In genomic region chr2:237882510-237883481, GRCh38 we compare ENCODE assay signal across 25 cellular contexts. TPM values are rescaled to one million over a fixed set of nuclear protein-coding genes. Genes with fewer than 3 reads are reported as not detected.
A peak's percentile ranks its signal among the peaks of the same experiment; 100 is the strongest.
DNase-seq lines count a peak whose midpoint lies in the region; ATAC-seq and TF ChIP-seq lines count a peak whose summit lies in the region.
"Had no signal": no experiment of that assay in that cellular context is flagged by ENCODE, and none has a peak within 500 bp of the region (broad histone marks: within the 10 kb centered on the region; RNA-seq: fewer than 3 reads in every experiment).

No MANE protein-coding gene starts in this region.

- TF ChIP-seq POLR2A in heart left ventricle (IDR thresholded peaks at IDR 0.05): no peak
- TF ChIP-seq POLR2A in gastroesophageal sphincter (IDR thresholded peaks at IDR 0.05): no peak
- no peak for TF ChIP-seq POLR2A in vagina (IDR thresholded peaks at IDR 0.05)
- no peak for TF ChIP-seq POLR2A in adrenal gland (IDR thresholded peaks at IDR 0.05)

- peaks cover 0 to 44% (median 14%) of the 10 kb centered on the region in 12 donors for H3K4me1 ChIP-seq in heart left ventricle
- peaks cover 8 to 72% (median 29%) of the 10 kb centered on the region in 3 donors for H3K4me1 ChIP-seq in gastroesophageal sphincter
- peaks cover 31% of the 10 kb centered on the region for H3K4me1 ChIP-seq in psoas muscle
- H3K4me1 ChIP-seq in vagina: peaks cover 48% of the 10 kb centered on the region
- peaks cover 0 to 17% of the 10 kb centered on the region in 2 donors for H3K4me1 ChIP-seq in adrenal gland (replicated peaks in 1 of 2)
- H3K4me1 ChIP-seq: thyroid gland had no signal

- intact Hi-C loops in heart left ventricle (cut with DNase I) (no loop called here), Right ventricle myocardium inferior (cut with DNase I) (no loop called here), psoas muscle (cut with DNase I) (no loop called here), vagina (cut with DNase I) (no loop called here), adrenal gland (cut with DNase I) (no loop called here)

- H3K4me3 ChIP-seq in heart left ventricle: no peak overlapping the region
- H3K4me3 ChIP-seq in gastroesophageal sphincter: no peak overlapping the region
- no peak overlapping the region for H3K4me3 ChIP-seq in psoas muscle
- H3K4me3 ChIP-seq in vagina: no peak overlapping the region
- H3K4me3 ChIP-seq in adrenal gland: no peak overlapping the region
- H3K4me3 ChIP-seq: thyroid gland had no signal

- TF ChIP-seq CTCF in heart left ventricle (IDR thresholded peaks at IDR 0.05) (no peak), gastroesophageal sphincter (IDR thresholded peaks at IDR 0.05) (no peak), psoas muscle (IDR thresholded peaks at IDR 0.05) (no peak), vagina (IDR thresholded peaks at IDR 0.05) (no peak), adrenal gland (IDR thresholded peaks at IDR 0.05) (no peak)

- H3K27ac ChIP-seq in heart left ventricle (peak overlapping the region in 11 of 12 donors; percentile 15 to 97 (median 63)), gastroesophageal sphincter (peak overlapping the region; percentile 74 to 98 (median 88)), psoas muscle (peak overlapping the region; percentile 36), vagina (peak overlapping the region; percentile 42), adrenal gland (peak overlapping the region in 1 of 5 donors; percentile 82)
- H3K27ac ChIP-seq: thyroid gland had no signal

- no peak for ATAC-seq in heart left ventricle
- no peak for ATAC-seq in Right ventricle myocardium inferior
- ATAC-seq in gastroesophageal sphincter: no peak
- ATAC-seq in psoas muscle: no peak
- ATAC-seq in GM21367 (IDR thresholded peaks at IDR 0.05; ENCODE audit: unreplicated experiment): no peak
- ATAC-seq: activated CD8-positive, alpha-beta T cell treated with anti-CD3 and anti-CD28 coated beads for 36 hours; PC-3; T-cell had no signal

- H3K27me3 ChIP-seq in heart left ventricle: no peaks in the 10 kb centered on the region
- H3K27me3 ChIP-seq in gastroesophageal sphincter: no peaks in the 10 kb centered on the region
- no peaks in the 10 kb centered on the region for H3K27me3 ChIP-seq in psoas muscle (ENCODE audit: insufficient read depth in 3 of 3, low read length in 2 of 3)
- no peaks in the 10 kb centered on the region for H3K27me3 ChIP-seq in vagina
- H3K27me3 ChIP-seq in adrenal gland: no peaks in the 10 kb centered on the region
- H3K27me3 ChIP-seq: thyroid gland had no signal

- WGBS in heart left ventricle, 4 donors: 73 to 87% (median 83%) methylated on average over 18 to 20 of the region's 20 CpGs
- WGBS in gastroesophageal sphincter (ENCODE audit: low coverage in 1 of 2), 2 donors: 37 to 80% methylated on average over 2 to 6 of the region's 20 CpGs
- WGBS in psoas muscle, 3 donors: 72 to 84% (median 80%) methylated on average over 20 of the region's 20 CpGs
- 88 to 98% (median 93%) methylated on average over 12 to 20 of the region's 20 CpGs for WGBS in adrenal gland, 4 donors

- H3K9me3 ChIP-seq in heart left ventricle (no peaks in the 10 kb centered on the region), gastroesophageal sphincter (no peaks in the 10 kb centered on the region), psoas muscle (no peaks in the 10 kb centered on the region), vagina (no peaks in the 10 kb centered on the region), adrenal gland (replicated peaks in 1 of 3) (no peaks in the 10 kb centered on the region)
- H3K9me3 ChIP-seq: thyroid gland had no signal

- H3K36me3 ChIP-seq in heart left ventricle (no peaks in the 10 kb centered on the region), gastroesophageal sphincter (peaks cover 0 to 15% of the 10 kb centered on the region in 2 donors), psoas muscle (ENCODE audit: insufficient read depth in 1 of 2, low read depth in 1 of 2) (peaks cover 2 to 18% of the 10 kb centered on the region in 2 donors), vagina (no peaks in the 10 kb centered on the region), adrenal gland (replicated peaks in 1 of 2) (no peaks in the 10 kb centered on the region)
- H3K36me3 ChIP-seq: thyroid gland had no signal

- DNase-seq in heart left ventricle (peak in 2 of 5 donors; percentile 34 to 58), Right ventricle myocardium inferior (ENCODE audit: missing footprints) (no peak), psoas muscle (peak in 1 of 2 donors; percentile 50), vagina (ENCODE audit: extremely low spot score in 2 of 2) (no peak), adrenal gland (no peak), NAMALWA (ENCODE audit: low spot score) (no peak)
- DNase-seq: activated CD4-positive, CD25-positive, alpha-beta regulatory T cell treated with anti-CD3 and anti-CD28 coated beads, Interleukin-2, amount 50 U/mL, for 72 hours; activated CD8-positive, alpha-beta T cell treated with anti-CD3 and anti-CD28 coated beads for 36 hours; activated gamma-delta T cell; AML-193; DMS53; GF-D8; islet precursor cell; KG1; MM.1S; NCI-H1436 treated with DMSO at 0.1 percent for 48 hours; PC-3; retina; stimulated activated CD4-positive, alpha-beta T cell treated with anti-CD3 and anti-CD28 coated beads, Interleukin-12 subunit alpha, Interleukin-12 subunit beta, amount 100 ng/mL, for 4 hours; stimulated activated CD4-positive, alpha-beta T cell treated with anti-CD3 and anti-CD28 coated beads, Interleukin-4, amount 100 ng/mL, for 24 hours; stimulated activated naive CD4-positive, alpha-beta T cell; T-cell; thyroid gland had no signal

- no peak for TF ChIP-seq EP300 in gastroesophageal sphincter (IDR thresholded peaks at IDR 0.05)

RNA-seq across cellular contexts. Expression of gene RAMP1, which starts 23.4 kb away (rescaled TPM):
- total RNA-seq in heart left ventricle: 100 to 1,000 TPM in 7 of 9 donors, 10 to 100 TPM in 2; 36.5 to 490 (median 201) TPM
- polyA plus RNA-seq in heart left ventricle: 1,000 to 10,000 TPM in 1 of 2 donors, 100 to 1,000 TPM in 1; 164 to 1,114 TPM
- 139 TPM for total RNA-seq in Right ventricle myocardium inferior
- 100 to 1,000 TPM; 213 to 355 (median 286) TPM for total RNA-seq in gastroesophageal sphincter
- 100 to 1,000 TPM in 1 of 4 donors, 10 to 100 TPM in 3; 32.8 to 105 (median 91.2) TPM for total RNA-seq in psoas muscle
- 100 to 1,000 TPM in 2 of 3 donors, 10 to 100 TPM in 1; 86.5 to 367 (median 303) TPM for polyA plus RNA-seq in psoas muscle
- total RNA-seq in vagina: 120 TPM
- total RNA-seq in adrenal gland: 10 to 100 TPM in 3 of 8 donors, 1 to 10 TPM in 5; 2.4 to 49.1 (median 8.3) TPM
- polyA plus RNA-seq in adrenal gland: 10 to 100 TPM in 2 of 3 donors, 1 to 10 TPM in 1; 7.6 to 72.6 (median 40.4) TPM
